ENCODE assay signal across 1 cellular context in genomic region chr2:175605599-175605988, GRCh38.
TF ChIP-seq lines count a peak whose summit lies in the region.

No MANE protein-coding gene starts in this region.

TF ChIP-seq in HepG2, 621 proteins besides CTCF, POLR2A, EP300 and RAD21 (continued from another document and continues in another):
- TF ChIP-seq, protein P1, sequence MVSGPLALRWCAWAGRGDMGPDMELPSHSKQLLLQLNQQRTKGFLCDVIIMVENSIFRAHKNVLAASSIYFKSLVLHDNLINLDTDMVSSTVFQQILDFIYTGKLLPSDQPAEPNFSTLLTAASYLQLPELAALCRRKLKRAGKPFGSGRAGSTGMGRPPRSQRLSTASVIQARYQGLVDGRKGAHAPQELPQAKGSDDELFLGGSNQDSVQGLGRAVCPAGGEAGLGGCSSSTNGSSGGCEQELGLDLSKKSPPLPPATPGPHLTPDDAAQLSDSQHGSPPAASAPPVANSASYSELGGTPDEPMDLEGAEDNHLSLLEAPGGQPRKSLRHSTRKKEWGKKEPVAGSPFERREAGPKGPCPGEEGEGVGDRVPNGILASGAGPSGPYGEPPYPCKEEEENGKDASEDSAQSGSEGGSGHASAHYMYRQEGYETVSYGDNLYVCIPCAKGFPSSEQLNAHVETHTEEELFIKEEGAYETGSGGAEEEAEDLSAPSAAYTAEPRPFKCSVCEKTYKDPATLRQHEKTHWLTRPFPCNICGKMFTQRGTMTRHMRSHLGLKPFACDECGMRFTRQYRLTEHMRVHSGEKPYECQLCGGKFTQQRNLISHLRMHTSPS (CRISPR knock-in tag; IDR thresholded peaks at IDR 0.05; ENCODE audit: low read depth), result no peak; the same call in 1 of the 2 replicates
- TF ChIP-seq MTERF4 (CRISPR knock-in tag; IDR thresholded peaks at IDR 0.05), result no peak
- peak; percentile 84 for TF ChIP-seq KDM6A (CRISPR knock-in tag; IDR thresholded peaks at IDR 0.05; ENCODE audit: low read depth)
- TF ChIP-seq SNAI1 (CRISPR knock-in tag; IDR thresholded peaks at IDR 0.05; ENCODE audit: borderline replicate concordance), result no peak
- TF ChIP-seq ZNF414 (CRISPR knock-in tag; IDR thresholded peaks at IDR 0.05), result no peak
- TF ChIP-seq PHF8 (CRISPR knock-in tag; IDR thresholded peaks at IDR 0.05), result no peak
- no peak for TF ChIP-seq ZBTB8A (CRISPR knock-in tag; IDR thresholded peaks at IDR 0.05; ENCODE audit: borderline replicate concordance, low read depth)
- TF ChIP-seq ZFAT (CRISPR knock-in tag; conservative IDR thresholded peaks at IDR 0.05), result no peak
- no peak for TF ChIP-seq POLR2AphosphoS2 (IDR thresholded peaks at IDR 0.05; ENCODE audit: low read depth, low read length)
- no peak for TF ChIP-seq KLF11 (CRISPR knock-in tag; IDR thresholded peaks at IDR 0.05)
- peak; percentile 30; the same call in 1 of the 2 replicates for TF ChIP-seq ZSCAN9 (CRISPR knock-in tag; IDR thresholded peaks at IDR 0.05; ENCODE audit: borderline replicate concordance)
- TF ChIP-seq HOXA9 (CRISPR knock-in tag; IDR thresholded peaks at IDR 0.05; ENCODE audit: borderline replicate concordance), result no peak
- no peak for TF ChIP-seq SIX1 (CRISPR knock-in tag; IDR thresholded peaks at IDR 0.05; ENCODE audit: borderline replicate concordance)
- TF ChIP-seq, protein P2, sequence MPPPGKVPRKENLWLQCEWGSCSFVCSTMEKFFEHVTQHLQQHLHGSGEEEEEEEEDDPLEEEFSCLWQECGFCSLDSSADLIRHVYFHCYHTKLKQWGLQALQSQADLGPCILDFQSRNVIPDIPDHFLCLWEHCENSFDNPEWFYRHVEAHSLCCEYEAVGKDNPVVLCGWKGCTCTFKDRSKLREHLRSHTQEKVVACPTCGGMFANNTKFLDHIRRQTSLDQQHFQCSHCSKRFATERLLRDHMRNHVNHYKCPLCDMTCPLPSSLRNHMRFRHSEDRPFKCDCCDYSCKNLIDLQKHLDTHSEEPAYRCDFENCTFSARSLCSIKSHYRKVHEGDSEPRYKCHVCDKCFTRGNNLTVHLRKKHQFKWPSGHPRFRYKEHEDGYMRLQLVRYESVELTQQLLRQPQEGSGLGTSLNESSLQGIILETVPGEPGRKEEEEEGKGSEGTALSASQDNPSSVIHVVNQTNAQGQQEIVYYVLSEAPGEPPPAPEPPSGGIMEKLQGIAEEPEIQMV (CRISPR knock-in tag; IDR thresholded peaks at IDR 0.05; ENCODE audit: low read depth), result no peak
- TF ChIP-seq ZNF180 (CRISPR knock-in tag; IDR thresholded peaks at IDR 0.05; ENCODE audit: borderline replicate concordance, low read depth), result no peak
- TF ChIP-seq ZNF709 (CRISPR knock-in tag; IDR thresholded peaks at IDR 0.05), result no peak
- peak; percentile 23; the same call in 1 of the 2 replicates for TF ChIP-seq CREM (IDR thresholded peaks at IDR 0.05)
- TF ChIP-seq CREM (CRISPR knock-in tag; IDR thresholded peaks at IDR 0.05), result no peak
- TF ChIP-seq, protein P3, sequence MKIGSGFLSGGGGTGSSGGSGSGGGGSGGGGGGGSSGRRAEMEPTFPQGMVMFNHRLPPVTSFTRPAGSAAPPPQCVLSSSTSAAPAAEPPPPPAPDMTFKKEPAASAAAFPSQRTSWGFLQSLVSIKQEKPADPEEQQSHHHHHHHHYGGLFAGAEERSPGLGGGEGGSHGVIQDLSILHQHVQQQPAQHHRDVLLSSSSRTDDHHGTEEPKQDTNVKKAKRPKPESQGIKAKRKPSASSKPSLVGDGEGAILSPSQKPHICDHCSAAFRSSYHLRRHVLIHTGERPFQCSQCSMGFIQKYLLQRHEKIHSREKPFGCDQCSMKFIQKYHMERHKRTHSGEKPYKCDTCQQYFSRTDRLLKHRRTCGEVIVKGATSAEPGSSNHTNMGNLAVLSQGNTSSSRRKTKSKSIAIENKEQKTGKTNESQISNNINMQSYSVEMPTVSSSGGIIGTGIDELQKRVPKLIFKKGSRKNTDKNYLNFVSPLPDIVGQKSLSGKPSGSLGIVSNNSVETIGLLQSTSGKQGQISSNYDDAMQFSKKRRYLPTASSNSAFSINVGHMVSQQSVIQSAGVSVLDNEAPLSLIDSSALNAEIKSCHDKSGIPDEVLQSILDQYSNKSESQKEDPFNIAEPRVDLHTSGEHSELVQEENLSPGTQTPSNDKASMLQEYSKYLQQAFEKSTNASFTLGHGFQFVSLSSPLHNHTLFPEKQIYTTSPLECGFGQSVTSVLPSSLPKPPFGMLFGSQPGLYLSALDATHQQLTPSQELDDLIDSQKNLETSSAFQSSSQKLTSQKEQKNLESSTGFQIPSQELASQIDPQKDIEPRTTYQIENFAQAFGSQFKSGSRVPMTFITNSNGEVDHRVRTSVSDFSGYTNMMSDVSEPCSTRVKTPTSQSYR (CRISPR knock-in tag; IDR thresholded peaks at IDR 0.05; ENCODE audit: borderline replicate concordance), result 0 out of 2 replicates have a peak, but pooled peaks have one; percentile 8
- no peak for TF ChIP-seq ZNF891 (CRISPR knock-in tag; IDR thresholded peaks at IDR 0.05)
- TF ChIP-seq HNRNPK (IDR thresholded peaks at IDR 0.05; ENCODE audit: low read depth, low read length, poor library complexity, severe bottlenecking), result no peak
- TF ChIP-seq ELF4 (CRISPR knock-in tag; IDR thresholded peaks at IDR 0.05; ENCODE audit: borderline replicate concordance), result no peak
- no peak for TF ChIP-seq ZNF343 (CRISPR knock-in tag; IDR thresholded peaks at IDR 0.05)
- TF ChIP-seq SP140L (CRISPR knock-in tag; IDR thresholded peaks at IDR 0.05; ENCODE audit: borderline replicate concordance), result no peak
- no peak for TF ChIP-seq ZNF326 (CRISPR knock-in tag; IDR thresholded peaks at IDR 0.05; ENCODE audit: borderline replicate concordance)
- TF ChIP-seq ELF1 (CRISPR knock-in tag; IDR thresholded peaks at IDR 0.05), result no peak
- no peak for TF ChIP-seq PHF20 (CRISPR knock-in tag; IDR thresholded peaks at IDR 0.05)
- TF ChIP-seq FOXA1 (IDR thresholded peaks at IDR 0.05), result peak; percentile 76; the same call in 1 of the 2 replicates
- peak; percentile 92 for TF ChIP-seq FOXA1 (CRISPR knock-in tag; IDR thresholded peaks at IDR 0.05)
- no peak for TF ChIP-seq GATAD1 (CRISPR knock-in tag; IDR thresholded peaks at IDR 0.05)
- TF ChIP-seq ZNF296 (CRISPR knock-in tag; conservative IDR thresholded peaks at IDR 0.05), result no peak
- TF ChIP-seq MED1 (CRISPR knock-in tag; IDR thresholded peaks at IDR 0.05), result 0 out of 2 replicates have a peak, but pooled peaks have one; percentile 17
- TF ChIP-seq ZNF101 (CRISPR knock-in tag; IDR thresholded peaks at IDR 0.05; ENCODE audit: borderline replicate concordance, low read depth), result no peak
- no peak for TF ChIP-seq ZBTB3 (CRISPR knock-in tag; IDR thresholded peaks at IDR 0.05; ENCODE audit: borderline replicate concordance, low read depth)
- TF ChIP-seq KDM5B (CRISPR knock-in tag; IDR thresholded peaks at IDR 0.05; ENCODE audit: borderline replicate concordance), result no peak
- no peak for TF ChIP-seq ZNF496 (CRISPR knock-in tag; IDR thresholded peaks at IDR 0.05; ENCODE audit: insufficient replicate concordance)
- TF ChIP-seq, protein P4, sequence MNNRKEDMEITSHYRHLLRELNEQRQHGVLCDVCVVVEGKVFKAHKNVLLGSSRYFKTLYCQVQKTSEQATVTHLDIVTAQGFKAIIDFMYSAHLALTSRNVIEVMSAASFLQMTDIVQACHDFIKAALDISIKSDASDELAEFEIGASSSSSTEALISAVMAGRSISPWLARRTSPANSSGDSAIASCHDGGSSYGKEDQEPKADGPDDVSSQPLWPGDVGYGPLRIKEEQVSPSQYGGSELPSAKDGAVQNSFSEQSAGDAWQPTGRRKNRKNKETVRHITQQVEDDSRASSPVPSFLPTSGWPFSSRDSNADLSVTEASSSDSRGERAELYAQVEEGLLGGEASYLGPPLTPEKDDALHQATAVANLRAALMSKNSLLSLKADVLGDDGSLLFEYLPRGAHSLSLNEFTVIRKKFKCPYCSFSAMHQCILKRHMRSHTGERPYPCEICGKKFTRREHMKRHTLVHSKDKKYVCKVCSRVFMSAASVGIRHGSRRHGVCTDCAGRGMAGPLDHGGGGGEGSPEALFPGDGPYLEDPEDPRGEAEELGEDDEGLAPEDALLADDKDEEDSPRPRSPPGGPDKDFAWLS (CRISPR knock-in tag; IDR thresholded peaks at IDR 0.05; ENCODE audit: borderline replicate concordance), result no peak
- TF ChIP-seq ATF3 (CRISPR knock-in tag; IDR thresholded peaks at IDR 0.05), result no peak
- no peak for TF ChIP-seq RNF2 (conservative IDR thresholded peaks at IDR 0.05; ENCODE audit: low read depth)
- no peak for TF ChIP-seq RFX1 (IDR thresholded peaks at IDR 0.05)
- TF ChIP-seq U2AF1 (optimal IDR thresholded peaks at IDR 0.05; ENCODE audit: low read depth, low read length), result no peak
- no peak for TF ChIP-seq ZNF572 (CRISPR knock-in tag; IDR thresholded peaks at IDR 0.05)
- TF ChIP-seq CENPT (CRISPR knock-in tag; IDR thresholded peaks at IDR 0.05; ENCODE audit: low read depth), result no peak
- TF ChIP-seq, protein P5, sequence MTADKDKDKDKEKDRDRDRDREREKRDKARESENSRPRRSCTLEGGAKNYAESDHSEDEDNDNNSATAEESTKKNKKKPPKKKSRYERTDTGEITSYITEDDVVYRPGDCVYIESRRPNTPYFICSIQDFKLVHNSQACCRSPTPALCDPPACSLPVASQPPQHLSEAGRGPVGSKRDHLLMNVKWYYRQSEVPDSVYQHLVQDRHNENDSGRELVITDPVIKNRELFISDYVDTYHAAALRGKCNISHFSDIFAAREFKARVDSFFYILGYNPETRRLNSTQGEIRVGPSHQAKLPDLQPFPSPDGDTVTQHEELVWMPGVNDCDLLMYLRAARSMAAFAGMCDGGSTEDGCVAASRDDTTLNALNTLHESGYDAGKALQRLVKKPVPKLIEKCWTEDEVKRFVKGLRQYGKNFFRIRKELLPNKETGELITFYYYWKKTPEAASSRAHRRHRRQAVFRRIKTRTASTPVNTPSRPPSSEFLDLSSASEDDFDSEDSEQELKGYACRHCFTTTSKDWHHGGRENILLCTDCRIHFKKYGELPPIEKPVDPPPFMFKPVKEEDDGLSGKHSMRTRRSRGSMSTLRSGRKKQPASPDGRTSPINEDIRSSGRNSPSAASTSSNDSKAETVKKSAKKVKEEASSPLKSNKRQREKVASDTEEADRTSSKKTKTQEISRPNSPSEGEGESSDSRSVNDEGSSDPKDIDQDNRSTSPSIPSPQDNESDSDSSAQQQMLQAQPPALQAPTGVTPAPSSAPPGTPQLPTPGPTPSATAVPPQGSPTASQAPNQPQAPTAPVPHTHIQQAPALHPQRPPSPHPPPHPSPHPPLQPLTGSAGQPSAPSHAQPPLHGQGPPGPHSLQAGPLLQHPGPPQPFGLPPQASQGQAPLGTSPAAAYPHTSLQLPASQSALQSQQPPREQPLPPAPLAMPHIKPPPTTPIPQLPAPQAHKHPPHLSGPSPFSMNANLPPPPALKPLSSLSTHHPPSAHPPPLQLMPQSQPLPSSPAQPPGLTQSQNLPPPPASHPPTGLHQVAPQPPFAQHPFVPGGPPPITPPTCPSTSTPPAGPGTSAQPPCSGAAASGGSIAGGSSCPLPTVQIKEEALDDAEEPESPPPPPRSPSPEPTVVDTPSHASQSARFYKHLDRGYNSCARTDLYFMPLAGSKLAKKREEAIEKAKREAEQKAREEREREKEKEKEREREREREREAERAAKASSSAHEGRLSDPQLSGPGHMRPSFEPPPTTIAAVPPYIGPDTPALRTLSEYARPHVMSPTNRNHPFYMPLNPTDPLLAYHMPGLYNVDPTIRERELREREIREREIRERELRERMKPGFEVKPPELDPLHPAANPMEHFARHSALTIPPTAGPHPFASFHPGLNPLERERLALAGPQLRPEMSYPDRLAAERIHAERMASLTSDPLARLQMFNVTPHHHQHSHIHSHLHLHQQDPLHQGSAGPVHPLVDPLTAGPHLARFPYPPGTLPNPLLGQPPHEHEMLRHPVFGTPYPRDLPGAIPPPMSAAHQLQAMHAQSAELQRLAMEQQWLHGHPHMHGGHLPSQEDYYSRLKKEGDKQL (CRISPR knock-in tag; IDR thresholded peaks at IDR 0.05; ENCODE audit: low read depth), result 0 out of 2 replicates have a peak, but pooled peaks have one; percentile 35
- no peak for TF ChIP-seq ZNF30 (CRISPR knock-in tag; IDR thresholded peaks at IDR 0.05)
- no peak for TF ChIP-seq FLYWCH1 (CRISPR knock-in tag; IDR thresholded peaks at IDR 0.05)
- TF ChIP-seq IRF9 (CRISPR knock-in tag; IDR thresholded peaks at IDR 0.05; ENCODE audit: borderline replicate concordance), result no peak
- no peak for TF ChIP-seq SUZ12 (IDR thresholded peaks at IDR 0.05; ENCODE audit: low read depth, low read length)
- TF ChIP-seq STAT5B (CRISPR knock-in tag; IDR thresholded peaks at IDR 0.05), result no peak
- no peak for TF ChIP-seq ZFP37 (CRISPR knock-in tag; IDR thresholded peaks at IDR 0.05; ENCODE audit: borderline replicate concordance)
- TF ChIP-seq, protein P6, sequence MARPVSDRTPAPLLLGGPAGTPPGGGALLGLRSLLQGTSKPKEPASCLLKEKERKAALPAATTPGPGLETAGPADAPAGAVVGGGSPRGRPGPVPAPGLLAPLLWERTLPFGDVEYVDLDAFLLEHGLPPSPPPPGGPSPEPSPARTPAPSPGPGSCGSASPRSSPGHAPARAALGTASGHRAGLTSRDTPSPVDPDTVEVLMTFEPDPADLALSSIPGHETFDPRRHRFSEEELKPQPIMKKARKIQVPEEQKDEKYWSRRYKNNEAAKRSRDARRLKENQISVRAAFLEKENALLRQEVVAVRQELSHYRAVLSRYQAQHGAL (CRISPR knock-in tag; IDR thresholded peaks at IDR 0.05; ENCODE audit: not compliant biosample characterization), result no peak
